8 cellular contexts compared by ENCODE assay signal in the genomic region with DNA sequence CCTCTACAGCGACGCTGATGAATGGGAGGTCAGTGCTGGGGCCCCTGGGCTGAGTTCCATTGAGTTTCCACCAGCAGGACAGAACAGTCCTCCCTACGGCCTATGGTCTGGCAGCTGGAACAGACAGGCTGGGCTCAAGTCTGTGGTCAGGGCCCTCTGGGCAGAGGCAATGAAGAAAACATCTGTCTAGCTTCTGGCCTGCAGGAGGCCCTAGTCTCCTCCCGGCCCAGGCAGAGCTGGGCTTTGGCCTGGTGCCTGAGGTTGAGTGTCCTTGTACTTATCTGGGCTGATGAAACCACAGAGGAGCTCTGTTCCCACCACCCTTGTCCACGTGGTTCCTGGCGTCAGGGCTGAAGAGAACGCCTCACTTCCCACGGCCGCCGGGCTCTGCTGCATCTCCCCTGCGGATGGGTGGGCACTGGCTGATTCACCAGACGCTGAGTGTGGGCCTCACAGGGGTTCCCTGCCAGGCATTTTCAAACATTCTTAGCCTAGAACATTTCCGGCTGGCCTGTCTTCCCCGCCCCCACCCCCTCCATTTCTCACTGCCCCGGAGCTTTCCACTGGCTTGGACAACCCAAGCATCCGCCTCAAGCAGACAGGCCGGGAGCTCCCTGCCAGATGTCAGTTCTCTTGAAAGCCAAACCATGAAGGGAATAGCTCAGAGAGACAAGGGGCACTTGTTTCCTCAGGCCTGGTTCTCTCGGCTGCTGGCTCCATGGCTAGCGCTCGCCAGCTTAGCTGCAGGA. TPM values are rescaled to one million over a fixed set of nuclear protein-coding genes. Genes with fewer than 3 reads are reported as not detected.
A peak's percentile ranks its signal among the peaks of the same experiment; 100 is the strongest.
DNase-seq lines count a peak whose midpoint lies in the region; ATAC-seq, FAIRE-seq and TF ChIP-seq lines count a peak whose summit lies in the region.

No MANE protein-coding gene starts in this region.

- peaks cover 12% of the 10 kb centered on the region for H3K36me3 Mint-ChIP-seq in activated CD4-positive, alpha-beta T cell treated with anti-CD3 and anti-CD28 coated beads for 36 hours (ENCODE audit: low read depth)

- peak; percentile 24; the same call in 1 of the 2 replicates for TF ChIP-seq POLR2A in GM12892 (IDR thresholded peaks at IDR 0.05; ENCODE audit: low read depth, low read length)

- no peaks in the 10 kb centered on the region for H3K9me3 Mint-ChIP-seq in activated CD4-positive, alpha-beta T cell treated with anti-CD3 and anti-CD28 coated beads for 36 hours (ENCODE audit: low read depth)

- CTCF ChIA-PET in activated CD4-positive, alpha-beta T cell treated with anti-CD3 and anti-CD28 coated beads for 36 hours (lab: Charles Lee), result interaction anchor here (0.6 to 2.8 kb wide), 4 partner anchors 12 to 163 kb away, joined by 3 to 12 read pairs (median 4); no protein-coding TSS in a partner anchor

- no peaks in the 10 kb centered on the region for H3K27me3 Mint-ChIP-seq in activated CD4-positive, alpha-beta T cell treated with anti-CD3 and anti-CD28 coated beads for 36 hours

- intact Hi-C loops in left ventricle myocardium superior (cut with micrococcal nuclease), result loop anchor here (5.0 kb wide), 1 partner anchor 159 kb away; a partner anchor contains a TSS
- intact Hi-C loops in activated CD4-positive, alpha-beta T cell treated with anti-CD3 and anti-CD28 coated beads for 36 hours (cut with DNase I, micrococcal nuclease), result loop anchor here in 1 of 2 experiments (1.0 kb wide), 1 partner anchor 161 kb away; no protein-coding TSS in a partner anchor

- POLR2A ChIA-PET in activated CD4-positive, alpha-beta T cell treated with anti-CD3 and anti-CD28 coated beads for 36 hours (lab: Charles Lee), result interaction anchor here (0.6 kb wide), 3 partner anchors 27 to 108 kb away, joined by 3 to 6 read pairs (median 3); no protein-coding TSS in a partner anchor

- ATAC-seq in GM21825 (IDR thresholded peaks at IDR 0.05; ENCODE audit: unreplicated experiment) (peak; percentile 29), left ventricle myocardium superior (peak; percentile 91)
- ATAC-seq in activated CD4-positive, alpha-beta T cell treated with anti-CD3 and anti-CD28 coated beads for 36 hours, result no peak

- no peak overlapping the region for H3K27ac Mint-ChIP-seq in activated CD4-positive, alpha-beta T cell treated with anti-CD3 and anti-CD28 coated beads for 36 hours

- no peak overlapping the region for H3K4me3 Mint-ChIP-seq in activated CD4-positive, alpha-beta T cell treated with anti-CD3 and anti-CD28 coated beads for 36 hours

- FAIRE-seq in GM12892 (lab: Jason Lieb, UNC), result no peak

- peaks cover 16% of the 10 kb centered on the region for H3K4me1 Mint-ChIP-seq in activated CD4-positive, alpha-beta T cell treated with anti-CD3 and anti-CD28 coated beads for 36 hours

- DNase-seq in GM12892 (ENCODE audit: insufficient read length) (peak; percentile 53), LHCN-M2 (ENCODE audit: low read depth) (peak; percentile 98), amniotic stem cell (lab: John Stamatoyannopoulos, UW) (peak; percentile 89), left ventricle myocardium superior (peak; percentile 98), renal cortical epithelial cell (ENCODE audit: low read depth) (peak; percentile 79), COR-L47 (lab: John Stamatoyannopoulos, UW) (no peak)
- DNase-seq in activated CD4-positive, alpha-beta T cell treated with anti-CD3 and anti-CD28 coated beads for 36 hours, result no peak

RNA-seq across cellular contexts. Expression of a gene that starts 20.3 kb away (rescaled TPM):
- 18.0 TPM for polyA plus RNA-seq in GM12892 (2012; ENCODE audit: missing spikeins)
- total RNA-seq in LHCN-M2 (2014; rRNA removed) (21.1 and 22.8 TPM in 2 replicates), left ventricle myocardium superior (5.1 TPM), renal cortical epithelial cell (8.7 TPM in 2 replicates)
- 8.9 TPM for polyA plus RNA-seq in LHCN-M2 (2012)
- total RNA-seq in activated CD4-positive, alpha-beta T cell treated with anti-CD3 and anti-CD28 coated beads for 36 hours, result 10 to 100 TPM; 23.3 to 24.0 TPM

RNA-seq across cellular contexts. Expression of a gene that starts 48.3 kb away (rescaled TPM):
- 4.0 TPM for polyA plus RNA-seq in GM12892 (2012; ENCODE audit: missing spikeins)
- total RNA-seq in LHCN-M2 (2014; rRNA removed) (0.51 and 0.98 TPM in 2 replicates), left ventricle myocardium superior (2.8 TPM), renal cortical epithelial cell (0.69 and 10.6 TPM in 2 replicates)
- polyA plus RNA-seq in LHCN-M2 (2012), result 1.6 TPM
- 1 to 10 TPM; 3.9 to 4.5 TPM for total RNA-seq in activated CD4-positive, alpha-beta T cell treated with anti-CD3 and anti-CD28 coated beads for 36 hours

Comparison
In these comparisons a context has a peak if more than half of its experiments do, and no peak if none do; other contexts are left out.
1. DNase-seq: peak in GM12892 (single experiment), LHCN-M2 (single experiment), amniotic stem cell (single experiment), left ventricle myocardium superior (single experiment) and renal cortical epithelial cell (single experiment); none in COR-L47 (single experiment) and activated CD4-positive, alpha-beta T cell treated with anti-CD3 and anti-CD28 coated beads for 36 hours (single experiment).